ENCODE assay signal across 10 cellular contexts in the genomic region with DNA sequence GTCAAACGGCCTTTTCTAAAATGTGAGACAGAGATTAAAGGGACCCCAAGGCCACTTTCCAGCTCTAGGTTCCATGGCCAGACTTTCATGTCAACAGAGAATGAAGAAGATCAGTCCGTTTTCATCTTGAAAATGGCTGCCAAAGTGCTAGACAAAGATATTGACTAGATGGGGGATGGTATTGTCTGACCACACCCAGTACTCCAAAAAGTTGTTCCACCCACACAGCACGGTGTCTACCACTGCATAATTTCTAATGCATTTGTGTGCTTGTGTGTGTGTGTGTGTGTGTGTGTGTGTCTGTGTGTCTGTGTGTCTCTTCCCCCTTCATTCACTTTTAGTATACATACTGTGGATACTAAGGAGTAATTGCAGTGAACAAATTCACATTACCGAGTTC. TPM values are rescaled to one million over a fixed set of nuclear protein-coding genes. Genes with fewer than 3 reads are reported as not detected.
A peak's percentile ranks its signal among the peaks of the same experiment; 100 is the strongest.
DNase-seq lines count a peak whose midpoint lies in the region; ATAC-seq and TF ChIP-seq lines count a peak whose summit lies in the region.
"Had no signal": no experiment of that assay in that cellular context is flagged by ENCODE, and none has a peak within 500 bp of the region (broad histone marks: within the 10 kb centered on the region; RNA-seq: fewer than 3 reads in every experiment).

No MANE protein-coding gene starts in this region.

- peaks cover 27% of the 10 kb centered on the region for H3K27me3 Mint-ChIP-seq in HFFc6 (ENCODE audit: insufficient read depth)

- peaks cover 0 to 42% (median 17%) of the 10 kb centered on the region in 6 donors for H3K4me1 ChIP-seq in spleen

- 61 to 76% (median 65%) methylated on average over 4 of the region's 4 CpGs for WGBS in spleen, 5 donors

- no peak for TF ChIP-seq CTCF in HFFc6 (IDR thresholded peaks at IDR 0.05)
- TF ChIP-seq CTCF in astrocyte of the spinal cord (IDR thresholded peaks at IDR 0.05; ENCODE audit: low read depth, low read length): no peak
- TF ChIP-seq CTCF in spleen (IDR thresholded peaks at IDR 0.05 in 8 of 11, conservative IDR thresholded peaks at IDR 0.05 in 3 of 11): no peak

- H3K9me3 ChIP-seq in spleen: no peaks in the 10 kb centered on the region

- H3K4me1 Mint-ChIP-seq in HFFc6 (ENCODE audit: low read depth): peaks cover 59% of the 10 kb centered on the region

- H3K4me3 Mint-ChIP-seq in HFFc6: peak overlapping the region; percentile 100
- H3K4me3 Mint-ChIP-seq: activated naive CD8-positive, alpha-beta T cell treated with anti-CD3 and anti-CD28 coated beads, Interleukin-2, amount 50 U/mL, for 24 hours had no signal

- H3K36me3 Mint-ChIP-seq in HFFc6 (ENCODE audit: low read depth): peaks cover 64% of the 10 kb centered on the region

- ATAC-seq in HG03159 (IDR thresholded peaks at IDR 0.05; ENCODE audit: unreplicated experiment): no peak

- H3K9me3 Mint-ChIP-seq in HFFc6: peaks cover 16% of the 10 kb centered on the region
- H3K9me3 Mint-ChIP-seq: activated naive CD8-positive, alpha-beta T cell treated with anti-CD3 and anti-CD28 coated beads, Interleukin-2, amount 50 U/mL, for 24 hours had no signal

- peaks cover 0 to 25% (median 0%) of the 10 kb centered on the region in 7 donors for H3K27me3 ChIP-seq in spleen (replicated peaks in 1 of 7)

- DNase-seq in HFFc6 (peak; percentile 77), astrocyte of the spinal cord (ENCODE audit: low read depth, low spot score) (peak; percentile 79), iris pigment epithelial cell (ENCODE audit: low read depth) (peak; percentile 78), spleen (no peak), ACHN (no peak), NCI-H226 (no peak)
- DNase-seq in stimulated activated CD4-positive, alpha-beta T cell treated with anti-CD3 and anti-CD28 coated beads, Interleukin-12 subunit alpha, Interleukin-12 subunit beta, amount 100 ng/mL, for 4 hours: no peak
- DNase-seq: T-helper 17 cell had no signal

- intact Hi-C loops in spleen (cut with DNase I; ENCODE audit: low total_unique reads): no loop called here

- H3K36me3 ChIP-seq in spleen: no peaks in the 10 kb centered on the region

- peak overlapping the region; percentile 61 for H3K4me3 ChIP-seq in astrocyte of the spinal cord (ENCODE audit: low read depth, low read length)
- H3K4me3 ChIP-seq in spleen: peak overlapping the region in 5 of 8 donors; percentile 32 to 64 (median 38)

- no peak for TF ChIP-seq POLR2A in spleen (IDR thresholded peaks at IDR 0.05)

- H3K27ac Mint-ChIP-seq in HFFc6: peak overlapping the region; percentile 99
- H3K27ac Mint-ChIP-seq: activated naive CD8-positive, alpha-beta T cell treated with anti-CD3 and anti-CD28 coated beads, Interleukin-2, amount 50 U/mL, for 24 hours; T-helper 17 cell had no signal

- in situ Hi-C loops in astrocyte of the spinal cord (cut with HindIII; ENCODE audit: low sequenced_read_pairs): no loop called here
- in situ Hi-C loops in ACHN (cut with HindIII; ENCODE audit: low pct_ligation_motif_present, low pct_unique_long_range_greater_than_20kb, low sequenced_read_pairs): no loop called here

- peak overlapping the region in 7 of 8 donors; percentile 66 to 81 (median 73) for H3K27ac ChIP-seq in spleen

RNA-seq across cellular contexts. Expression of a gene that starts 1.3 kb away (rescaled TPM):
- 1,000 to 10,000 TPM; 3,728 to 6,317 (median 3,918) TPM for total RNA-seq in HFFc6 (2021; fragmentation: NEBNext Ultra II Directional; extraction: Animal tissue kit (Norgen Biotek cat#: 25700))
- 100 to 1,000 TPM in 6 of 7 donors, 10 to 100 TPM in 1; 72.8 to 228 (median 166) TPM for total RNA-seq in spleen
- polyA plus RNA-seq in spleen: 10 to 100 TPM; 39.7 to 73.0 (median 48.3) TPM
- total RNA-seq: T-helper 17 cell had no signal

Comparison
In these comparisons a context has a peak if more than half of its experiments do, and no peak if none do; other contexts are left out.
1. DNase-seq: peak in HFFc6 (single experiment), astrocyte of the spinal cord (single experiment) and iris pigment epithelial cell (single experiment); none in spleen (single experiment), stimulated activated CD4-positive, alpha-beta T cell treated with anti-CD3 and anti-CD28 coated beads, Interleukin-12 subunit alpha, Interleukin-12 subunit beta, amount 100 ng/mL, for 4 hours (single experiment), ACHN (single experiment) and NCI-H226 (single experiment).
2. RNA of a gene that starts 1.3 kb away (total RNA-seq): 3,728 to 6,317 TPM in HFFc6; 72.8 to 228 TPM in spleen; every median in the first group is over 10 times any median in the second.